Comparison of ENCODE assay signal across 8 cellular contexts in the genomic region with DNA sequence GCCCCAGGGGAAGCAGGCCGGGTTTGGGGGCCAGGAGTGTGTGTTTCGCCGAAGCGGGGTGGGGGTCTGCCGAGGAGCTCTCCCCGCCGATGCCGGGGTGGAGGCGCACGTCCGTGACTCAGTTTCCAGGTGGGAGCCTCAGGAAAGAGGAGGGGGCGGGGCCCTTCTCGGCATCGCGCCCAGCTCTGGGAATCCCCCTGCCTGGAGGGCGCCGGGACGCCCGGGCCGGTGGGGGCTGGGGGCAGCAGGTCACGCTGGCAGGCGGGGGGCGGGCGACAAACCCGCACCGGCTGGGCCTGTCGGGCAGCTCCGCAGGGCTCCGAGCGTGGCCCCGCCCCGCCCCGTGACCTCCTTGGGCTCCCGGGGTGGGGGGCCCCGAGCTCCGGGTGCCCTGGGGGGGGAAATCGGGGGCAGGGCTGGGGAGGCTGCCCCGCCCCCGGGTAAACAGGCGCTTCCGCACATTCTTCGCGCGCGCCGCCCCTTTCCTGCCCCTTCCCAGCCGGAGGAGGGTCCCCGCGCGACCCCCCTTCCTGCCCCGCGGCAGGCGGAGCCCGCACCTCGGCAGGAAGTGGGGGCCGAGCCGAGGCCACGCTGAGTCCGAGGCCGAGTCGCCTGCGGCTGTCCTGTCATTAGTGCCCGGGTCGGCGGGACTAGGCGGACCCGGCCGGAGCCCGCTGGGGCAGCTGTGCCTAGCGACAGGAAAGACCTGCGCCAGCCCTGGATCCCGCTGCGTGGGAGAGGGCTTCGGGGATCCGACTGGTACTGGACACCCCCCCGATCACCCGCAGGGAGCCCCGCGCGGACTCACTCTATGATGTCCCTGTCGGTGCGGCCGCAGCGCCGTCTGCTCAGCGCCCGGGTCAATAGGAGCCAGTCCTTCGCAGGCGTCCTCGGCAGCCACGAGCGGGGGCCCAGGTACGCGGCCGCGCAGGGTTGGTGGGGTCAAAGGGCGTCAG. TPM values are rescaled to one million over a fixed set of nuclear protein-coding genes. Genes with fewer than 3 reads are reported as not detected.
DNase-seq lines count a peak whose midpoint lies in the region; ATAC-seq and TF ChIP-seq lines count a peak whose summit lies in the region.

No MANE protein-coding gene starts in this region.

- TF ChIP-seq POLR2A in GM18526 (IDR thresholded peaks at IDR 0.05; ENCODE audit: extremely low read depth, insufficient read length), result peak; percentile 7

- intact Hi-C loops in Right ventricle myocardium inferior (cut with DNase I), result no loop called here

- H3K79me2 ChIP-seq in parathyroid adenoma, result peaks cover 10% of the 10 kb centered on the region

- no peak for TF ChIP-seq CTCF in parathyroid adenoma (IDR thresholded peaks at IDR 0.05)

- no peaks in the 10 kb centered on the region for H3K36me3 ChIP-seq in parathyroid adenoma (ENCODE audit: control insufficient read depth, insufficient read depth, low read length)

- peaks cover 5% of the 10 kb centered on the region for H3K4me1 ChIP-seq in parathyroid adenoma

- peak overlapping the region; percentile 85 for H3K4me2 ChIP-seq in parathyroid adenoma (ENCODE audit: low read length)

- peak overlapping the region; percentile 59 for H3K27ac ChIP-seq in parathyroid adenoma

- ATAC-seq in Right ventricle myocardium inferior, result peak; percentile 61

- H3K9ac ChIP-seq in parathyroid adenoma, result no peak overlapping the region

- peak overlapping the region; percentile 36 for H2AFZ ChIP-seq in parathyroid adenoma

- H3K9me3 ChIP-seq in parathyroid adenoma (ENCODE audit: control insufficient read depth, low read length), result no peaks in the 10 kb centered on the region

- H3K27me3 ChIP-seq in parathyroid adenoma (ENCODE audit: control insufficient read depth, insufficient read depth, low read length), result no peaks in the 10 kb centered on the region

- H3K4me3 ChIP-seq in parathyroid adenoma (ENCODE audit: low read depth, low read length), result peak overlapping the region; percentile 68

- DNase-seq in NCI-H226, result peak; percentile 87
- DNase-seq in activated gamma-delta T cell treated with anti-CD3 and anti-CD28 coated beads, Interleukin-2, amount 50 U/mL, for 16 hours (ENCODE audit: low read depth), result peak; percentile 33
- peak; percentile 84 for DNase-seq in Right ventricle myocardium inferior (ENCODE audit: missing footprints)
- no peak for DNase-seq in OCI-M2 (lab: John Stamatoyannopoulos, UW; ENCODE audit: unreplicated experiment)
- no peak for DNase-seq in SHP77 (lab: John Stamatoyannopoulos, UW)
- no peak for DNase-seq in DMS153 treated with DMSO at 0.1 percent for 48 hours (lab: John Stamatoyannopoulos, UW; ENCODE audit: unreplicated experiment)

RNA-seq across cellular contexts. Expression of gene RIPOR1, which starts 9.3 kb away (rescaled TPM):
- 68.4 TPM for total RNA-seq in Right ventricle myocardium inferior

RNA-seq across cellular contexts. Expression of gene CTCF, which starts 24.4 kb away (rescaled TPM):
- total RNA-seq in Right ventricle myocardium inferior, result 28.2 TPM

RNA-seq across cellular contexts. Expression of gene AGRP, which starts 54.6 kb away (rescaled TPM):
- total RNA-seq in Right ventricle myocardium inferior, result not detected

RNA-seq across cellular contexts. Expression of gene ATP6V0D1, which starts 57.0 kb away (rescaled TPM):
- total RNA-seq in Right ventricle myocardium inferior, result 67.7 TPM

Comparison
In these comparisons a context has a peak if more than half of its experiments do, and no peak if none do; other contexts are left out.
1. DNase-seq: peak in NCI-H226 (single experiment), activated gamma-delta T cell treated with anti-CD3 and anti-CD28 coated beads, Interleukin-2, amount 50 U/mL, for 16 hours (single experiment) and Right ventricle myocardium inferior (single experiment); none in OCI-M2 (single experiment), SHP77 (0 of 2) and DMS153 treated with DMSO at 0.1 percent for 48 hours (single experiment).